10 cellular contexts compared by ENCODE assay signal in the genomic region with DNA sequence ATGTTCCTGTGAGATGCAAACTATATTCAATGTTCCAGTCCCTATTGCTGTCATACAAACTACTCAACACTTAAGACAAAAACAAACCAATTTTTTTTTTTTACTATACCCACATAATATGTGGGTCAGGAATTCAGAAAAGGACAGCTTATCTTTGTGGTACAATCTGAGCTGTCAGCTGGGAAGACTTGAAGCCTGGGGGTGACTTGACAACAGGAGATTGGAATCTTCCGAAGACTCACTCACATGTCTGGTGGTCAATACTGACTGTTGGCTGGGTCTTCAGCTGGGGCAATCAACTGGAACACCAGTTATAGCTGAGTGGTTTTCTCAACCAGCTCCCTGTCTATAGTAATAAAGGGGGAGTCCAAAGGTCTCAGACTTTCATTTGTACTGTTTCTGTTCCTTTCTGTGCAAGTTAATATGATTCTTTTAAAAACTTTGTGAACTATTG.
DNase-seq lines count a peak whose midpoint lies in the region; ATAC-seq, FAIRE-seq and TF ChIP-seq lines count a peak whose summit lies in the region.
"Had no signal": no experiment of that assay in that cellular context is flagged by ENCODE, and none has a peak within 500 bp of the region (broad histone marks: within the 10 kb centered on the region; RNA-seq: fewer than 3 reads in every experiment).

No MANE protein-coding gene starts in this region.

- DNase-seq in GM18507 (ENCODE audit: extremely low spot score, insufficient read length, low read depth) (peak; percentile 57), epithelial cell of proximal tubule (ENCODE audit: low read depth) (peak; percentile 97), iPS-NIHi11 (ENCODE audit: low spot score) (no peak), DMS153 (lab: John Stamatoyannopoulos, UW) (no peak), SIG-M5 (lab: John Stamatoyannopoulos, UW) (no peak), MG63 (no peak)
- DNase-seq: activated effector memory CD4-positive, alpha-beta T cell treated with Interleukin-2 at 50 U/mL for 16 hours; gastrocnemius medialis had no signal

- no peak overlapping the region for H3K4me3 ChIP-seq in epithelial cell of proximal tubule (ENCODE audit: low read depth, low read length)
- H3K4me3 ChIP-seq in MG63, result no peak overlapping the region
- H3K4me3 ChIP-seq: gastrocnemius medialis had no signal

- no peaks in the 10 kb centered on the region for H3K36me3 ChIP-seq in MG63
- H3K36me3 ChIP-seq: gastrocnemius medialis had no signal

- no peaks in the 10 kb centered on the region for H3K9me3 ChIP-seq in MG63
- H3K9me3 ChIP-seq: gastrocnemius medialis had no signal

- H3K27me3 ChIP-seq in MG63, result no peaks in the 10 kb centered on the region
- H3K27me3 ChIP-seq: gastrocnemius medialis had no signal

- no peak for TF ChIP-seq CTCF in epithelial cell of proximal tubule (conservative IDR thresholded peaks at IDR 0.05; ENCODE audit: low read depth, low read length)

- FAIRE-seq in GM18507 (lab: Jason Lieb, UNC), result peak; percentile 97

- peak; percentile 88 for ATAC-seq in GM21423 (IDR thresholded peaks at IDR 0.05; ENCODE audit: unreplicated experiment)
- ATAC-seq in HG03095 (IDR thresholded peaks at IDR 0.05; ENCODE audit: unreplicated experiment), result peak; percentile 91
- ATAC-seq: gastrocnemius medialis had no signal

Comparison
In these comparisons a context has a peak if more than half of its experiments do, and no peak if none do; other contexts are left out.
1. DNase-seq: peak in GM18507 (single experiment) and epithelial cell of proximal tubule (single experiment); none in iPS-NIHi11 (single experiment), DMS153 (single experiment), SIG-M5 (single experiment) and MG63 (single experiment).